ENCODE assay signal across 23 cellular contexts in genomic region chr22:25493794-25494193, GRCh38.
"Had no signal": no experiment of that assay in that cellular context is flagged by ENCODE, and none has a peak within 500 bp of the region (broad histone marks: within the 10 kb centered on the region; RNA-seq: fewer than 3 reads in every experiment).

No MANE protein-coding gene starts in this region.

- H3K27me3 ChIP-seq: body of pancreas, gastrocnemius medialis, heart left ventricle, suprapubic skin, tibial nerve had no signal

- DNase-seq: activated CD4-positive, alpha-beta T cell treated with anti-CD3 and anti-CD28 coated beads, Interleukin-2, amount 10 ng/mL, durations not matched to agents 7 days and 5 days; activated CD4-positive, CD25-positive, alpha-beta regulatory T cell treated with anti-CD3 and anti-CD28 coated beads, Interleukin-2, amount 50 U/mL, for 72 hours; activated CD8-positive, alpha-beta memory T cell treated with anti-CD3 and anti-CD28 coated beads, Interleukin-2, amount 10 ng/mL, durations not matched to agents 7 days and 5 days; activated CD8-positive, alpha-beta T cell treated with anti-CD3 and anti-CD28 coated beads for 36 hours; activated gamma-delta T cell treated with Interleukin-2 at 50 U/mL for 16 hours; activated T-cell treated with anti-CD3 and anti-CD28 coated beads for 4 hours; esophagus squamous epithelium; gastrocnemius medialis; heart left ventricle; islet precursor cell; left cardiac atrium; naive B cell; stimulated activated CD4-positive, alpha-beta T cell treated with anti-CD3 and anti-CD28 coated beads, Interleukin-2, amount 100 ng/mL, for 48 hours; stimulated activated naive CD4-positive, alpha-beta T cell treated with Interleukin-2 at 50 U/mL for 16 hours; T-cell had no signal

- H3K27ac ChIP-seq: esophagus squamous epithelium, gastrocnemius medialis, heart left ventricle, suprapubic skin, tibial nerve, VCaP had no signal

- H3K36me3 ChIP-seq: gastrocnemius medialis, suprapubic skin had no signal

- H3K4me3 ChIP-seq: body of pancreas, esophagus squamous epithelium, gastrocnemius medialis, heart left ventricle, suprapubic skin, tibial nerve had no signal

- H3K4me1 Mint-ChIP-seq: T-cell had no signal

- H3K4me1 ChIP-seq: esophagus squamous epithelium, gastrocnemius medialis, suprapubic skin had no signal

- H3K4me3 Mint-ChIP-seq: activated CD4-positive, alpha-beta T cell treated with anti-CD3 and anti-CD28 coated beads, Interleukin-2, amount 10 ng/mL, durations not matched to agents 7 days and 5 days; activated CD8-positive, alpha-beta memory T cell treated with anti-CD3 and anti-CD28 coated beads, Interleukin-2, amount 10 ng/mL, durations not matched to agents 7 days and 5 days; activated CD8-positive, alpha-beta T cell treated with anti-CD3 and anti-CD28 coated beads for 36 hours; activated naive CD4-positive, alpha-beta T cell treated with anti-CD3 and anti-CD28 coated beads, Interleukin-2, amount 50 U/mL, for 24 hours; memory B cell; naive B cell; T-cell; T-helper 2 cell treated with Interferon-gamma antibody and Interleukin-4, amounts not matched to agents 5 μg/mL and 100 μg/mL, for 36 hours had no signal

- H3K27ac Mint-ChIP-seq: activated CD4-positive, alpha-beta T cell treated with anti-CD3 and anti-CD28 coated beads, Interleukin-2, amount 10 ng/mL, durations not matched to agents 7 days and 5 days; activated CD8-positive, alpha-beta memory T cell treated with anti-CD3 and anti-CD28 coated beads, Interleukin-2, amount 10 ng/mL, durations not matched to agents 7 days and 5 days; activated CD8-positive, alpha-beta T cell treated with anti-CD3 and anti-CD28 coated beads for 36 hours; activated naive CD4-positive, alpha-beta T cell treated with anti-CD3 and anti-CD28 coated beads, Interleukin-2, amount 50 U/mL, for 24 hours; memory B cell; T-cell; T-helper 2 cell treated with Interferon-gamma antibody and Interleukin-4, amounts not matched to agents 5 μg/mL and 100 μg/mL, for 36 hours had no signal

- H3K27me3 Mint-ChIP-seq: activated CD8-positive, alpha-beta memory T cell treated with anti-CD3 and anti-CD28 coated beads, Interleukin-2, amount 10 ng/mL, durations not matched to agents 7 days and 5 days; activated CD8-positive, alpha-beta T cell treated with anti-CD3 and anti-CD28 coated beads for 36 hours; memory B cell; progenitor cell of endocrine pancreas had no signal

- H3K9me3 Mint-ChIP-seq: activated CD4-positive, alpha-beta T cell treated with anti-CD3 and anti-CD28 coated beads, Interleukin-2, amount 10 ng/mL, durations not matched to agents 7 days and 5 days; activated naive CD4-positive, alpha-beta T cell treated with anti-CD3 and anti-CD28 coated beads, Interleukin-2, amount 50 U/mL, for 24 hours; memory B cell; T-helper 2 cell treated with Interferon-gamma antibody and Interleukin-4, amounts not matched to agents 5 μg/mL and 100 μg/mL, for 36 hours had no signal

- H3K9me3 ChIP-seq: body of pancreas, esophagus squamous epithelium, gastrocnemius medialis, suprapubic skin, tibial nerve had no signal
